Comparison of ENCODE assay signal across 7 cellular contexts in genomic region chr9:37753489-37754190, GRCh38. TPM values are rescaled to one million over a fixed set of nuclear protein-coding genes. Genes with fewer than 3 reads are reported as not detected.
DNase-seq lines count a peak whose midpoint lies in the region; ATAC-seq and TF ChIP-seq lines count a peak whose summit lies in the region.

Gene TRMT10B (plus strand): TSS chr9:37753805. CDS start chr9:37761932, 8,127 bp downstream.

- H3K27me3 Mint-ChIP-seq in WTC11 (ENCODE audit: low read depth) = peaks cover 2% of the 10 kb centered on the region

- no peak for TF ChIP-seq CTCF in WTC11 (IDR thresholded peaks at IDR 0.05)
- TF ChIP-seq CTCF in cardiac fibroblast (IDR thresholded peaks at IDR 0.05; ENCODE audit: low read depth, low read length) = peak; percentile 24

- H3K4me3 ChIP-seq in cardiac fibroblast (replicated peaks in 1 of 2; ENCODE audit: low read depth in 2 of 2, low read length in 2 of 2) = peak within 1 kb of the TSS; percentile 64 to 82

- H3K36me3 Mint-ChIP-seq in WTC11 = peaks cover 6% of the 10 kb centered on the region; the same call in 1 of the 2 replicates

- peak within 1 kb of the TSS; percentile 95 for H3K4me3 Mint-ChIP-seq in WTC11

- CTCF ChIA-PET in WTC11 (lab: Charles Lee) = interaction anchor here (1.2 kb wide), 1 partner anchor 85 kb away, joined by 3 read pairs; no protein-coding TSS in a partner anchor

- peaks cover 12% of the 10 kb centered on the region for H3K4me1 Mint-ChIP-seq in WTC11

- DNase-seq in NCI-H2107 treated with DMSO at 0.1 percent for 48 hours (lab: John Stamatoyannopoulos, UW; ENCODE audit: unreplicated experiment) = peak; percentile 44
- peak; percentile 75 for DNase-seq in WTC11 (ENCODE audit: low spot score)
- peak; percentile 74 to 78 for DNase-seq in cardiac fibroblast (ENCODE audit: low read depth in 2 of 2)
- peak; percentile 54 for DNase-seq in inferior parietal cortex (ENCODE audit: extremely low spot score)
- DNase-seq in stimulated activated CD4-positive, alpha-beta T cell treated with anti-CD3 and anti-CD28 coated beads, Interleukin-12 subunit alpha, Interleukin-12 subunit beta, amount 100 ng/mL, for 24 hours (ENCODE audit: low read depth in 2 of 2) = peak; percentile 58 to 69

- H3K9me3 Mint-ChIP-seq in WTC11 = peaks cover 8% of the 10 kb centered on the region

- peak; percentile 60 for TF ChIP-seq POLR2A in GM18505 (IDR thresholded peaks at IDR 0.05; ENCODE audit: borderline replicate concordance, extremely low read depth, insufficient read depth, insufficient read length)

- ATAC-seq in GM18505 (IDR thresholded peaks at IDR 0.05; ENCODE audit: unreplicated experiment) (peak; percentile 87), HG02885 (IDR thresholded peaks at IDR 0.05; ENCODE audit: poor library complexity, unreplicated experiment) (peak; percentile 93), WTC11 (peak; percentile 96)

- peak within 1 kb of the TSS; percentile 35; the same call in 1 of the 2 replicates for H3K27ac Mint-ChIP-seq in WTC11

- POLR2A ChIA-PET in WTC11 (lab: Charles Lee) = no interaction called here

TF ChIP-seq in WTC11, 78 proteins besides CTCF, POLR2A, EP300 and RAD21:
- TF ChIP-seq E2F1 (CRISPR knock-in tag; IDR thresholded peaks at IDR 0.05) = no peak
- TF ChIP-seq SP1 (CRISPR knock-in tag; conservative IDR thresholded peaks at IDR 0.05) = peak; percentile 32; the same call in 1 of the 2 replicates
- no peak for TF ChIP-seq NR1H2 (CRISPR knock-in tag; IDR thresholded peaks at IDR 0.05)
- no peak for TF ChIP-seq ZNF263 (CRISPR knock-in tag; IDR thresholded peaks at IDR 0.05; ENCODE audit: low read depth)
- peak; percentile 24; the same call in 1 of the 2 replicates for TF ChIP-seq GABPB1 (CRISPR knock-in tag; IDR thresholded peaks at IDR 0.05)
- TF ChIP-seq TCF7 (CRISPR knock-in tag; IDR thresholded peaks at IDR 0.05; ENCODE audit: low read depth) = no peak

RNA-seq across cellular contexts. Expression of gene TRMT10B, which starts in this region (rescaled TPM):
- 6.1 to 7.2 TPM (median 7.2 TPM) in 3 replicates for total RNA-seq in WTC11 (2021)

Comparison
In these comparisons a context has a peak if more than half of its experiments do, and no peak if none do; other contexts are left out.
1. Peak in every context shown above with its lines: DNase-seq, ATAC-seq and H3K4me3 ChIP-seq.